Comparison of ENCODE assay signal across 1 cellular context in genomic region chr5:14118551-14119320, GRCh38.
TF ChIP-seq lines count a peak whose summit lies in the region.

No MANE protein-coding gene starts in this region.

TF ChIP-seq in H1, 55 proteins besides CTCF, POLR2A, EP300 and RAD21:
- no peak for TF ChIP-seq JUND (IDR thresholded peaks at IDR 0.05; ENCODE audit: low read length)
- TF ChIP-seq BCL11A (IDR thresholded peaks at IDR 0.05; ENCODE audit: low read depth in 2 of 2, low read length in 2 of 2) = no peak
- TF ChIP-seq SIN3A (conservative IDR thresholded peaks at IDR 0.05 in 1 of 2, IDR thresholded peaks at IDR 0.05 in 1 of 2; ENCODE audit: low read depth in 1 of 2, low read length in 2 of 2) = no peak
- TF ChIP-seq SP1 (IDR thresholded peaks at IDR 0.05; ENCODE audit: low read depth, low read length) = no peak
- TF ChIP-seq YY1 (IDR thresholded peaks at IDR 0.05; ENCODE audit: low read depth, low read length) = peak; percentile 93
- no peak for TF ChIP-seq POLR2AphosphoS5 (IDR thresholded peaks at IDR 0.05; ENCODE audit: low read depth, low read length)
- TF ChIP-seq MAFK (IDR thresholded peaks at IDR 0.05; ENCODE audit: low read depth, low read length) = no peak
- peak; percentile 34 for TF ChIP-seq ASH2L (IDR thresholded peaks at IDR 0.05; ENCODE audit: low read length)
- no peak for TF ChIP-seq TBP (IDR thresholded peaks at IDR 0.05; ENCODE audit: low read depth, low read length)
- TF ChIP-seq USF2 (IDR thresholded peaks at IDR 0.05; ENCODE audit: low read length) = no peak
- no peak for TF ChIP-seq RBBP5 (IDR thresholded peaks at IDR 0.05; ENCODE audit: borderline replicate concordance, low read depth, low read length)
